10 cellular contexts compared by ENCODE assay signal in genomic region chr5:136018814-136019777, GRCh38. TPM values are rescaled to one million over a fixed set of nuclear protein-coding genes. Genes with fewer than 3 reads are reported as not detected.
DNase-seq lines count a peak whose midpoint lies in the region; TF ChIP-seq lines count a peak whose summit lies in the region.
"Had no signal": no experiment of that assay in that cellular context is flagged by ENCODE, and none has a peak within 500 bp of the region (broad histone marks: within the 10 kb centered on the region; RNA-seq: fewer than 3 reads in every experiment).

No MANE protein-coding gene starts in this region.

- TF ChIP-seq POLR2A in thyroid gland (IDR thresholded peaks at IDR 0.05) = no peak

- DNase-seq in HFFc6 (peak; percentile 97), astrocyte of the hippocampus (ENCODE audit: low read depth, low spot score) (peak; percentile 86), kidney tubule cell (ENCODE audit: low spot score) (peak; percentile 15), thyroid gland (peak; percentile 49 to 53), GM20000 (ENCODE audit: low spot score) (no peak), NOMO-1 treated with dmso at 0.1 percent for 144 hours (lab: John Stamatoyannopoulos, UW; ENCODE audit: unreplicated experiment) (no peak), NCI-H524 (lab: John Stamatoyannopoulos, UW) (no peak)
- no peak for DNase-seq in activated T-cell treated with anti-CD3 and anti-CD28 coated beads, Interleukin-2, amount 50 U/mL, for 24 hours
- DNase-seq: activated CD8-positive, alpha-beta memory T cell treated with anti-CD3 and anti-CD28 coated beads, Interleukin-2, amount 50 U/mL, for 4 hours; NCI-H774 had no signal

- peaks cover 2% of the 10 kb centered on the region for H3K27me3 Mint-ChIP-seq in HFFc6 (ENCODE audit: insufficient read depth)
- peaks cover 34% of the 10 kb centered on the region for H3K27me3 Mint-ChIP-seq in activated T-cell treated with anti-CD3 and anti-CD28 coated beads, Interleukin-2, amount 50 U/mL, for 24 hours

- H3K27me3 ChIP-seq in thyroid gland = no peaks in the 10 kb centered on the region

- H3K4me1 Mint-ChIP-seq in HFFc6 (ENCODE audit: low read depth) = peaks cover 100% of the 10 kb centered on the region
- peaks cover 8% of the 10 kb centered on the region for H3K4me1 Mint-ChIP-seq in activated T-cell treated with anti-CD3 and anti-CD28 coated beads, Interleukin-2, amount 50 U/mL, for 24 hours (ENCODE audit: low read depth)

- WGBS in thyroid gland, 2 donors = 45 to 50% methylated on average over 11 of the region's 11 CpGs

- peaks cover 14 to 36% of the 10 kb centered on the region in 2 donors for H3K4me1 ChIP-seq in thyroid gland

- H3K27ac Mint-ChIP-seq in HFFc6 = peak overlapping the region; percentile 91
- H3K27ac Mint-ChIP-seq in activated T-cell treated with anti-CD3 and anti-CD28 coated beads, Interleukin-2, amount 50 U/mL, for 24 hours = no peak overlapping the region

- H3K36me3 ChIP-seq in thyroid gland = no peaks in the 10 kb centered on the region

- H3K27ac ChIP-seq in thyroid gland = peak overlapping the region in 1 of 3 donors; percentile 3

- intact Hi-C loops in thyroid gland (cut with DNase I) = no loop called here

- H3K36me3 Mint-ChIP-seq in HFFc6 (ENCODE audit: low read depth) = peaks cover 4% of the 10 kb centered on the region; the same call in 1 of the 2 replicates
- no peaks in the 10 kb centered on the region for H3K36me3 Mint-ChIP-seq in activated T-cell treated with anti-CD3 and anti-CD28 coated beads, Interleukin-2, amount 50 U/mL, for 24 hours (ENCODE audit: low read depth)

- no peaks in the 10 kb centered on the region; the same call in 1 of the 2 replicates for H3K9me3 Mint-ChIP-seq in HFFc6
- no peaks in the 10 kb centered on the region for H3K9me3 Mint-ChIP-seq in activated T-cell treated with anti-CD3 and anti-CD28 coated beads, Interleukin-2, amount 50 U/mL, for 24 hours

- H3K4me3 Mint-ChIP-seq in HFFc6 = peak overlapping the region; percentile 79
- no peak overlapping the region for H3K4me3 Mint-ChIP-seq in activated T-cell treated with anti-CD3 and anti-CD28 coated beads, Interleukin-2, amount 50 U/mL, for 24 hours

- TF ChIP-seq CTCF in HFFc6 (IDR thresholded peaks at IDR 0.05) = peak; percentile 71
- peak in 3 of 6 experiments; percentile 21 to 29 (median 25) for TF ChIP-seq CTCF in thyroid gland (IDR thresholded peaks at IDR 0.05)
- TF ChIP-seq CTCF in GM20000 (IDR thresholded peaks at IDR 0.05; ENCODE audit: extremely low read depth, missing control alignments) = no peak

- no peak overlapping the region for H3K4me3 ChIP-seq in thyroid gland (replicated peaks in 1 of 3)

- no peaks in the 10 kb centered on the region for H3K9me3 ChIP-seq in thyroid gland

RNA-seq across cellular contexts. Expression of gene TGFBI, which starts 9.7 kb away (rescaled TPM):
- 100 to 1,000 TPM; 529 to 911 (median 784) TPM for total RNA-seq in HFFc6 (2021; fragmentation: NEBNext Ultra II Directional; extraction: Animal tissue kit (Norgen Biotek cat#: 25700))
- total RNA-seq in thyroid gland = 10 to 100 TPM; 19.6 to 55.9 (median 38.5) TPM

Comparison
In these comparisons a context has a peak if more than half of its experiments do, and no peak if none do; other contexts are left out.
1. DNase-seq: peak in HFFc6 (single experiment), astrocyte of the hippocampus (single experiment), kidney tubule cell (single experiment) and thyroid gland (2 of 2); none in GM20000 (single experiment), activated T-cell treated with anti-CD3 and anti-CD28 coated beads, Interleukin-2, amount 50 U/mL, for 24 hours (single experiment), NOMO-1 treated with dmso at 0.1 percent for 144 hours (single experiment) and NCI-H524 (0 of 2).
2. RNA of gene TGFBI, which starts 9.7 kb away (total RNA-seq): 529 to 911 TPM in HFFc6; 19.6 to 55.9 TPM in thyroid gland; every median in the first group is over 4 times any median in the second.